ENCODE assay signal across 11 cellular contexts in the genomic region with DNA sequence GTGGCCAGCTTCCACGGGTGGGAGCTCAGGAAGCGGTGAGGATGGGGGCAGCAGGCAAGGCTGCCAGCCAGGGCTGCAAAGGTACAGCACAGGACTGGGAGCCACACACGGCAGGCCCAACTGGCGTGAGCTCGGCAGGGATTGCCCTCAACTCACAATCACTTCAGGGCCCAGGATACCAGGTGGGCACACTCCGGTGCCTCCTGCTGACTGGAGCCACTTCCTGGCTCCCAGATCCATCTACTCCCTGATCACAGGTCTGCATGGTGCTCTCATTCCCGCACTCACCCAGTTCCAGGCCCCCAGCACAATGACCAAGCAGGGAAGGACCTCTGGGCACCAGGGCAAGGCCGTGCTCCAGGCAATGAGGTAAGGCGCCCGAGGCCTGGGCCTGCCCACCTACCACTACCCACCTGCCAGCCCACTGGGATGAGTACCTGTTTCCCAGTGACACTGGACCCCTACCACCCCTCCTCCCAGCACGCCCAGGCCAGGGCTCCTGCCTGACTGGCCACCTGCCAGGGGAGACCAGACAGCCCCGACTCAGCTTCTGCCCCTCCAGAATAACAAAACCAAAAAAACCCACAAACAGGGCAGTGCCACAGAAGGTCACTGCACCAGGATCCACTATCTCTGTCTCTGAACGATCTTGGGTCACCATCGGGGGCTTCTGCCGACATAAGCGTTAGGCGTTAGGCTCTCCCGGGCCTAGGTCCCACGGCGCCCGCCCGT. TPM values are rescaled to one million over a fixed set of nuclear protein-coding genes. Genes with fewer than 3 reads are reported as not detected.
DNase-seq lines count a peak whose midpoint lies in the region; ATAC-seq and TF ChIP-seq lines count a peak whose summit lies in the region.
"Had no signal": no experiment of that assay in that cellular context is flagged by ENCODE, and none has a peak within 500 bp of the region (broad histone marks: within the 10 kb centered on the region; RNA-seq: fewer than 3 reads in every experiment).

No MANE protein-coding gene starts in this region.

- H3K36me3 Mint-ChIP-seq in activated T-helper 1 cell treated with anti-CD3 and anti-CD28 coated beads, Interleukin-12 subunit alpha, Interleukin-12 subunit beta, Interleukin-2, Interleukin-4 antibody, amounts not matched to agents 30 ng/mL and 10 ng/mL and 1 ng/mL, durations not matched to agents 14 hours and 24 hours and 36 hours (ENCODE audit: low read depth) = no peaks in the 10 kb centered on the region
- no peaks in the 10 kb centered on the region for H3K36me3 Mint-ChIP-seq in memory B cell

- H3K9me3 ChIP-seq in BLaER1 treated with 17β-estradiol and CSF1 and Interleukin-3, amounts not matched to agents 10 nM and 100 nM (replicated peaks in 1 of 11) = no peaks in the 10 kb centered on the region

- in situ Hi-C loops in G401 (cut with HindIII; ENCODE audit: low sequenced_read_pairs) = no loop called here

- intact Hi-C loops in activated T-helper 1 cell treated with anti-CD3 and anti-CD28 coated beads, Interleukin-12 subunit alpha, Interleukin-12 subunit beta, Interleukin-2, Interleukin-4 antibody, amounts not matched to agents 30 ng/mL and 10 ng/mL and 1 ng/mL, durations not matched to agents 14 hours and 24 hours and 36 hours (cut with micrococcal nuclease) = loop anchor here (5.0 kb wide), 1 partner anchor 74 kb away; no protein-coding TSS in a partner anchor

- TF ChIP-seq POLR2A in erythroblast (IDR thresholded peaks at IDR 0.05; ENCODE audit: low read length) = no peak

- H3K4me1 Mint-ChIP-seq in activated T-helper 1 cell treated with anti-CD3 and anti-CD28 coated beads, Interleukin-12 subunit alpha, Interleukin-12 subunit beta, Interleukin-2, Interleukin-4 antibody, amounts not matched to agents 30 ng/mL and 10 ng/mL and 1 ng/mL, durations not matched to agents 14 hours and 24 hours and 36 hours (ENCODE audit: low read depth) = peaks cover 6% of the 10 kb centered on the region
- peaks cover 11% of the 10 kb centered on the region for H3K4me1 Mint-ChIP-seq in memory B cell

- peaks cover 43 to 92% (median 91%) of the 10 kb centered on the region in 10 experiments for H3K4me1 ChIP-seq in BLaER1 treated with 17β-estradiol and CSF1 and Interleukin-3, amounts not matched to agents 10 nM and 100 nM

- H3K36me3 ChIP-seq in BLaER1 treated with 17β-estradiol and CSF1 and Interleukin-3, amounts not matched to agents 10 nM and 100 nM = no peaks in the 10 kb centered on the region
- H3K36me3 ChIP-seq: brain microvascular endothelial cell had no signal

- H3K9me3 Mint-ChIP-seq in activated T-helper 1 cell treated with anti-CD3 and anti-CD28 coated beads, Interleukin-12 subunit alpha, Interleukin-12 subunit beta, Interleukin-2, Interleukin-4 antibody, amounts not matched to agents 30 ng/mL and 10 ng/mL and 1 ng/mL, durations not matched to agents 14 hours and 24 hours and 36 hours = no peaks in the 10 kb centered on the region
- H3K9me3 Mint-ChIP-seq in memory B cell = no peaks in the 10 kb centered on the region

- peaks cover 0 to 29% (median 0%) of the 10 kb centered on the region in 11 experiments; a peak in 8 of 22 replicates for H3K27me3 ChIP-seq in BLaER1 treated with 17β-estradiol and CSF1 and Interleukin-3, amounts not matched to agents 10 nM and 100 nM

- H3K27ac Mint-ChIP-seq in activated T-helper 1 cell treated with anti-CD3 and anti-CD28 coated beads, Interleukin-12 subunit alpha, Interleukin-12 subunit beta, Interleukin-2, Interleukin-4 antibody, amounts not matched to agents 30 ng/mL and 10 ng/mL and 1 ng/mL, durations not matched to agents 14 hours and 24 hours and 36 hours = no peak overlapping the region
- no peak overlapping the region for H3K27ac Mint-ChIP-seq in memory B cell

- H3K4me3 Mint-ChIP-seq in activated T-helper 1 cell treated with anti-CD3 and anti-CD28 coated beads, Interleukin-12 subunit alpha, Interleukin-12 subunit beta, Interleukin-2, Interleukin-4 antibody, amounts not matched to agents 30 ng/mL and 10 ng/mL and 1 ng/mL, durations not matched to agents 14 hours and 24 hours and 36 hours = peak overlapping the region; percentile 26
- H3K4me3 Mint-ChIP-seq in memory B cell = peak overlapping the region; percentile 49

- peak overlapping the region in 8 of 11 experiments; percentile 48 to 82 (median 72); a peak in 16 of 22 replicates for H3K27ac ChIP-seq in BLaER1 treated with 17β-estradiol and CSF1 and Interleukin-3, amounts not matched to agents 10 nM and 100 nM
- H3K27ac ChIP-seq: brain microvascular endothelial cell had no signal

- H3K27me3 Mint-ChIP-seq in activated T-helper 1 cell treated with anti-CD3 and anti-CD28 coated beads, Interleukin-12 subunit alpha, Interleukin-12 subunit beta, Interleukin-2, Interleukin-4 antibody, amounts not matched to agents 30 ng/mL and 10 ng/mL and 1 ng/mL, durations not matched to agents 14 hours and 24 hours and 36 hours (ENCODE audit: insufficient read depth) = peaks cover 21% of the 10 kb centered on the region
- peaks cover 8% of the 10 kb centered on the region for H3K27me3 Mint-ChIP-seq in memory B cell

- peak overlapping the region; percentile 54 to 71 (median 64); a peak in 18 of 20 replicates for H3K4me3 ChIP-seq in BLaER1 treated with 17β-estradiol and CSF1 and Interleukin-3, amounts not matched to agents 10 nM and 100 nM

- no peak for ATAC-seq in memory B cell (ENCODE audit: low read depth)
- ATAC-seq in GM21576 (IDR thresholded peaks at IDR 0.05; ENCODE audit: unreplicated experiment) = no peak

- DNase-seq in G401 (ENCODE audit: low spot score) (peak; percentile 14), memory B cell (ENCODE audit: low spot score in 2 of 2) (no peak), erythroblast (lab: John Stamatoyannopoulos, UW) (no peak), NCI-H1048 (lab: John Stamatoyannopoulos, UW) (no peak), GOT3 (lab: John Stamatoyannopoulos, UW) (no peak)
- no peak for DNase-seq in activated T-helper 1 cell treated with anti-CD3 and anti-CD28 coated beads, Interleukin-12 subunit alpha, Interleukin-12 subunit beta, Interleukin-2, Interleukin-4 antibody, amounts not matched to agents 30 ng/mL and 10 ng/mL and 1 ng/mL, durations not matched to agents 14 hours and 24 hours and 36 hours (ENCODE audit: low spot score)
- DNase-seq: brain microvascular endothelial cell, EL, NCI-H2227 treated with DMSO at 0.1 percent for 48 hours had no signal

- peak overlapping the region in 9 of 11 experiments; percentile 11 to 82 (median 73); a peak in 16 of 22 replicates for H3K9ac ChIP-seq in BLaER1 treated with 17β-estradiol and CSF1 and Interleukin-3, amounts not matched to agents 10 nM and 100 nM

- H3K4me2 ChIP-seq in BLaER1 treated with 17β-estradiol and CSF1 and Interleukin-3, amounts not matched to agents 10 nM and 100 nM = peak overlapping the region; percentile 97 to 100 (median 100)

- H4K20me1 ChIP-seq in BLaER1 treated with 17β-estradiol and CSF1 and Interleukin-3, amounts not matched to agents 10 nM and 100 nM = peaks cover 41 to 92% (median 66%) of the 10 kb centered on the region in 11 experiments; a peak in 21 of 22 replicates

RNA-seq across cellular contexts. Expression of a gene that starts 1.8 kb away (rescaled TPM):
- 8.6 and 17.2 TPM in 2 replicates for total RNA-seq in G401 (2014; rRNA removed; shearing (Covaris generic))
- total RNA-seq in activated T-helper 1 cell treated with anti-CD3 and anti-CD28 coated beads, Interleukin-12 subunit alpha, Interleukin-12 subunit beta, Interleukin-2, Interleukin-4 antibody, amounts not matched to agents 30 ng/mL and 10 ng/mL and 1 ng/mL, durations not matched to agents 14 hours and 24 hours and 36 hours = 6.5 and 7.4 TPM in 2 replicates

RNA-seq across cellular contexts. Expression of a gene that starts 14.4 kb away (rescaled TPM):
- 39.0 and 46.0 TPM in 2 replicates for total RNA-seq in G401 (2014; rRNA removed; shearing (Covaris generic))
- total RNA-seq in activated T-helper 1 cell treated with anti-CD3 and anti-CD28 coated beads, Interleukin-12 subunit alpha, Interleukin-12 subunit beta, Interleukin-2, Interleukin-4 antibody, amounts not matched to agents 30 ng/mL and 10 ng/mL and 1 ng/mL, durations not matched to agents 14 hours and 24 hours and 36 hours = 8.5 and 10.9 TPM in 2 replicates
